ENCODE assay signal across 1 cellular context in genomic region chrX:14871767-14872166, GRCh38.
TF ChIP-seq lines count a peak whose summit lies in the region.

No MANE protein-coding gene starts in this region.

TF ChIP-seq in K562, 482 proteins besides CTCF, POLR2A, EP300 and RAD21 (continued from another document):
- TF ChIP-seq ADNP (tag; IDR thresholded peaks at IDR 0.05) (peak; percentile 52; the same call in 1 of the 2 replicates), BCOR (IDR thresholded peaks at IDR 0.05) (0 out of 2 replicates have a peak, but pooled peaks have one; percentile 45), ZNF785 (CRISPR knock-in tag; IDR thresholded peaks at IDR 0.05) (no peak), SNIP1 (IDR thresholded peaks at IDR 0.05; ENCODE audit: low read depth) (no peak), RBM25 (IDR thresholded peaks at IDR 0.05; ENCODE audit: low read depth, low read length, severe bottlenecking) (peak; percentile 92), HDAC2 (IDR thresholded peaks at IDR 0.05) (no peak), IRF1 (CRISPR knock-in tag; IDR thresholded peaks at IDR 0.05; ENCODE audit: borderline replicate concordance) (no peak)
